Comparison of ENCODE assay signal across 22 cellular contexts in genomic region chr14:55547650-55548315, GRCh38. TPM values are rescaled to one million over a fixed set of nuclear protein-coding genes. Genes with fewer than 3 reads are reported as not detected.
A peak's percentile ranks its signal among the peaks of the same experiment; 100 is the strongest.
DNase-seq lines count a peak whose midpoint lies in the region; ATAC-seq, FAIRE-seq and TF ChIP-seq lines count a peak whose summit lies in the region.
"Had no signal": no experiment of that assay in that cellular context is flagged by ENCODE, and none has a peak within 500 bp of the region (broad histone marks: within the 10 kb centered on the region; RNA-seq: fewer than 3 reads in every experiment).

No MANE protein-coding gene starts in this region.

- no peak overlapping the region for H3K27ac Mint-ChIP-seq in effector memory CD8-positive, alpha-beta T cell
- H3K27ac Mint-ChIP-seq: activated CD4-positive, alpha-beta T cell treated with anti-CD3 and anti-CD28 coated beads, Interleukin-2, amount 10 ng/mL, durations not matched to agents 7 days and 5 days; activated naive CD8-positive, alpha-beta T cell treated with anti-CD3 and anti-CD28 coated beads, Interleukin-2, amount 50 U/mL, for 24 hours; CD4-positive, CD25-positive, alpha-beta regulatory T cell; naive thymus-derived CD4-positive, alpha-beta T cell had no signal

- RAD21 ChIA-PET in GM12878 (lab: Charles Lee; ENCODE audit: unreplicated experiment): interaction anchor here (0.9 to 1.4 kb wide), 5 partner anchors 24 to 34 kb away, joined by 3 to 4 read pairs (median 3); no protein-coding TSS in a partner anchor

- 45% methylated on average over 3 of the region's 3 CpGs for WGBS in GM12878 (ENCODE audit: insufficient coverage, insufficient replicate concordance, low lambda C conversion rate, missing lambda C conversion rate)
- no CpG with 5 or more reads among the region's 3 CpGs for WGBS in neuronal stem cell (ENCODE audit: extremely low coverage in 2 of 2, insufficient read length in 2 of 2, insufficient replicate concordance in 1 of 2), 2 donors

- H3K27me3 ChIP-seq in GM12878 (replicated peaks in 1 of 2; ENCODE audit: control insufficient read depth in 2 of 2, insufficient read depth in 2 of 2, low read length in 1 of 2): no peaks in the 10 kb centered on the region
- no peaks in the 10 kb centered on the region for H3K27me3 ChIP-seq in neuronal stem cell (ENCODE audit: control insufficient read depth in 3 of 3, insufficient read depth in 3 of 3, low read depth in 1 of 3, low read length in 3 of 3)
- H3K27me3 ChIP-seq: brain microvascular endothelial cell, right atrium auricular region, vagina had no signal

- CTCF ChIA-PET in GM12878 (lab: Yijun Ruan, JAX): interaction anchor here (1.0 to 1.3 kb wide), 4 partner anchors 23 to 98 kb away, joined by 3 to 5 read pairs (median 3); no protein-coding TSS in a partner anchor

- peaks cover 0 to 6% of the 10 kb centered on the region in 2 donors for H3K27me3 Mint-ChIP-seq in effector memory CD8-positive, alpha-beta T cell
- H3K27me3 Mint-ChIP-seq: activated CD4-positive, alpha-beta T cell treated with anti-CD3 and anti-CD28 coated beads, Interleukin-2, amount 10 ng/mL, durations not matched to agents 7 days and 5 days; activated naive CD8-positive, alpha-beta T cell treated with anti-CD3 and anti-CD28 coated beads, Interleukin-2, amount 50 U/mL, for 24 hours had no signal

- H2AK5ac ChIP-seq in neuronal stem cell (ENCODE audit: low read depth, low read length): no peak overlapping the region

- H3K79me2 ChIP-seq in GM12878 (ENCODE audit: control insufficient read depth, insufficient read depth, low read length): no peaks in the 10 kb centered on the region

- TF ChIP-seq POLR2A in GM12891 (IDR thresholded peaks at IDR 0.05; ENCODE audit: low read depth, low read length) (no peak), GM12878 (IDR thresholded peaks at IDR 0.05; ENCODE audit: low read depth, low read length) (no peak)

- no peak overlapping the region for H2BK15ac ChIP-seq in neuronal stem cell (ENCODE audit: low read length)

- H3K4me3 Mint-ChIP-seq in effector memory CD8-positive, alpha-beta T cell: no peak overlapping the region
- H3K4me3 Mint-ChIP-seq: activated CD4-positive, alpha-beta T cell treated with anti-CD3 and anti-CD28 coated beads, Interleukin-2, amount 10 ng/mL, durations not matched to agents 7 days and 5 days; activated naive CD8-positive, alpha-beta T cell treated with anti-CD3 and anti-CD28 coated beads, Interleukin-2, amount 50 U/mL, for 24 hours; CD4-positive, CD25-positive, alpha-beta regulatory T cell; naive thymus-derived CD4-positive, alpha-beta T cell had no signal

- in situ Hi-C loops in GM12878 (cut with MboI): no loop called here

- H3K14ac ChIP-seq in neuronal stem cell (ENCODE audit: low read length): no peak overlapping the region

- no peak overlapping the region for H3K4ac ChIP-seq in neuronal stem cell (ENCODE audit: low read length)

- H3K36me3 Mint-ChIP-seq in effector memory CD8-positive, alpha-beta T cell (ENCODE audit: insufficient read depth): peaks cover 5% of the 10 kb centered on the region
- H3K36me3 Mint-ChIP-seq: CD4-positive, CD25-positive, alpha-beta regulatory T cell had no signal

- TF ChIP-seq CTCF in GM12878 (IDR thresholded peaks at IDR 0.05 in 2 of 3, conservative IDR thresholded peaks at IDR 0.05 in 1 of 3; ENCODE audit: control insufficient read depth in 2 of 3, extremely low read depth in 1 of 3, insufficient read depth in 1 of 3, low read depth in 3 of 3, low read length in 3 of 3): no peak

- H3K9me3 ChIP-seq in GM12878 (replicated peaks; ENCODE audit: control insufficient read depth, insufficient read depth, low read length) (no peaks in the 10 kb centered on the region), neuronal stem cell (replicated peaks in 1 of 2; ENCODE audit: control insufficient read depth in 2 of 2, insufficient read depth in 1 of 2, low read depth in 1 of 2, low read length in 2 of 2) (no peaks in the 10 kb centered on the region)
- H3K9me3 ChIP-seq: right atrium auricular region, vagina had no signal

- ATAC-seq in GM19395 (IDR thresholded peaks at IDR 0.05; ENCODE audit: unreplicated experiment): peak; percentile 54
- peak; percentile 48 for ATAC-seq in HG02970 (IDR thresholded peaks at IDR 0.05; ENCODE audit: low FRiP score, unreplicated experiment)
- ATAC-seq in GM12878: peak; percentile 59
- no peak for ATAC-seq in effector memory CD8-positive, alpha-beta T cell (replicated peaks)
- ATAC-seq: activated naive CD8-positive, alpha-beta T cell treated with anti-CD3 and anti-CD28 coated beads, Interleukin-2, amount 50 U/mL, for 24 hours; naive thymus-derived CD4-positive, alpha-beta T cell had no signal

- H4K91ac ChIP-seq in neuronal stem cell (ENCODE audit: low read depth, low read length, poor library complexity): no peak overlapping the region

- DNase-seq in GM12891 (ENCODE audit: insufficient read length, low spot score) (no peak), GM12878 (ENCODE audit: low read depth, low spot score) (no peak), NCI-H1694 treated with DMSO at 0.1 percent for 48 hours (lab: John Stamatoyannopoulos, UW) (no peak), neuronal stem cell (ENCODE audit: low spot score) (no peak), GM19240 (ENCODE audit: insufficient read length, low spot score) (no peak)
- DNase-seq in effector memory CD8-positive, alpha-beta T cell: no peak
- DNase-seq: activated CD4-positive, alpha-beta T cell treated with anti-CD3 and anti-CD28 coated beads, Interleukin-2, amount 10 ng/mL, durations not matched to agents 7 days and 5 days; activated naive CD8-positive, alpha-beta T cell treated with anti-CD3 and anti-CD28 coated beads, Interleukin-2, amount 50 U/mL, for 24 hours; brain microvascular endothelial cell; CD4-positive, CD25-positive, alpha-beta regulatory T cell; GDM1; GOT3; naive thymus-derived CD4-positive, alpha-beta T cell; NCI-H187 treated with DMSO at 0.1 percent for 48 hours; PC-9; SHP77 treated with DMSO at 0.1 percent for 48 hours had no signal

- no TSS peak for BruUV-seq in GM12878 (replicated peaks; lab: Mats Ljungman, UMichigan)

- H4K20me1 ChIP-seq in GM12878 (ENCODE audit: control insufficient read depth, insufficient read depth): no peaks in the 10 kb centered on the region

- H3K4me3 ChIP-seq in GM12878: no peak overlapping the region
- H3K4me3 ChIP-seq in neuronal stem cell (ENCODE audit: low read length in 2 of 2): no peak overlapping the region
- H3K4me3 ChIP-seq: coronary artery, PC-9, right atrium auricular region, vagina had no signal

- peak; percentile 9 to 23; a peak in 1 of 4 replicates for TF ChIP-seq EP300 in GM12878 (IDR thresholded peaks at IDR 0.05; ENCODE audit: borderline replicate concordance in 1 of 2, control insufficient read depth in 1 of 2, low read depth in 2 of 2, low read length in 2 of 2)

- H3K36me3 ChIP-seq in GM12878 (ENCODE audit: control insufficient read depth in 2 of 2, insufficient read depth in 2 of 2, low read length in 1 of 2) (no peaks in the 10 kb centered on the region), neuronal stem cell (replicated peaks in 1 of 2; ENCODE audit: control insufficient read depth in 2 of 2, insufficient read depth in 2 of 2, low read length in 2 of 2) (no peaks in the 10 kb centered on the region)
- H3K36me3 ChIP-seq: brain microvascular endothelial cell, right atrium auricular region, vagina had no signal

- H3K4me1 ChIP-seq in GM12878 (ENCODE audit: control insufficient read depth, insufficient read depth, low read length): no peaks in the 10 kb centered on the region; the same call in 1 of the 2 replicates
- no peaks in the 10 kb centered on the region for H3K4me1 ChIP-seq in neuronal stem cell (ENCODE audit: control insufficient read depth in 2 of 2, insufficient read depth in 1 of 2, low read depth in 1 of 2, low read length in 2 of 2)
- H3K4me1 ChIP-seq: right atrium auricular region, vagina had no signal

- no peaks in the 10 kb centered on the region for H3K9me3 Mint-ChIP-seq in effector memory CD8-positive, alpha-beta T cell
- H3K9me3 Mint-ChIP-seq: activated naive CD8-positive, alpha-beta T cell treated with anti-CD3 and anti-CD28 coated beads, Interleukin-2, amount 50 U/mL, for 24 hours had no signal

- H2AFZ ChIP-seq in GM12878 (ENCODE audit: control insufficient read depth, low read depth, low read length) (no peak overlapping the region), neuronal stem cell (ENCODE audit: low read length) (no peak overlapping the region)
- H2AFZ ChIP-seq: PC-9 had no signal

- intact Hi-C loops in GM12878 (cut with micrococcal nuclease; ENCODE audit: unreplicated experiment): loop anchor here (2.0 kb wide), 1 partner anchor 31 kb away; no protein-coding TSS in a partner anchor

- no peak for TF ChIP-seq RAD21 in GM12878 (IDR thresholded peaks at IDR 0.05; ENCODE audit: insufficient read depth, low read depth, low read length)

- H2BK12ac ChIP-seq in neuronal stem cell (ENCODE audit: low read length): no peak overlapping the region

- SMC1A ChIA-PET in GM12878 (lab: Charles Lee; ENCODE audit: uncharacterized antibody, unreplicated experiment): interaction anchor here (1.0 to 2.0 kb wide), 11 partner anchors 10 to 89 kb away, joined by 3 to 12 read pairs (median 5); partner anchors contain the start of gene KTN1

- FAIRE-seq in GM12891 (lab: Jason Lieb, UNC) (peak; percentile 56), GM12878 (lab: Jason Lieb, UNC) (no peak)
- FAIRE-seq: endometrium had no signal

- no peak overlapping the region for H3K23ac ChIP-seq in neuronal stem cell (ENCODE audit: low read depth, low read length, poor library complexity)

- H2BK120ac ChIP-seq in neuronal stem cell (ENCODE audit: low read depth, low read length): no peak overlapping the region

- H3K4me2 ChIP-seq in GM12878 (ENCODE audit: control insufficient read depth, insufficient read depth) (no peak overlapping the region), neuronal stem cell (ENCODE audit: insufficient read depth, low read length, poor library complexity, severe bottlenecking) (no peak overlapping the region)
- H3K4me2 ChIP-seq: PC-9 had no signal

- H4K8ac ChIP-seq in neuronal stem cell (ENCODE audit: low read depth, low read length): no peak overlapping the region

- no peak overlapping the region for H3K18ac ChIP-seq in neuronal stem cell (ENCODE audit: low read length)

- H3K79me1 ChIP-seq in neuronal stem cell (ENCODE audit: low read depth, low read length): no peaks in the 10 kb centered on the region

- H3K27ac ChIP-seq in GM12878 (ENCODE audit: control insufficient read depth, insufficient read depth) (no peak overlapping the region), neuronal stem cell (replicated peaks; ENCODE audit: low read length) (no peak overlapping the region)
- H3K27ac ChIP-seq: brain microvascular endothelial cell, coronary artery, PC-9, right atrium auricular region, vagina had no signal

- POLR2A ChIA-PET in GM12878 (lab: Charles Lee): interaction anchor here (0.6 to 1.6 kb wide), 3 partner anchors 40 to 246 kb away, joined by 4 to 7 read pairs (median 5); no protein-coding TSS in a partner anchor

- no peak overlapping the region for H2BK5ac ChIP-seq in neuronal stem cell (ENCODE audit: low read length)

- no peaks in the 10 kb centered on the region for H3K4me1 Mint-ChIP-seq in effector memory CD8-positive, alpha-beta T cell (ENCODE audit: low read depth in 2 of 2)
- H3K4me1 Mint-ChIP-seq: activated CD4-positive, alpha-beta T cell treated with anti-CD3 and anti-CD28 coated beads, Interleukin-2, amount 10 ng/mL, durations not matched to agents 7 days and 5 days; activated naive CD8-positive, alpha-beta T cell treated with anti-CD3 and anti-CD28 coated beads, Interleukin-2, amount 50 U/mL, for 24 hours had no signal

- H3K9ac ChIP-seq in GM12878 (ENCODE audit: control insufficient read depth, insufficient read depth, low read length): no peak overlapping the region
- no peak overlapping the region for H3K9ac ChIP-seq in neuronal stem cell (ENCODE audit: low read depth, low read length, poor library complexity)

RNA-seq across cellular contexts. Expression of gene KTN1, which starts 32.2 kb away (rescaled TPM):
- polyA plus RNA-seq in GM12891 (2012; ENCODE audit: low read depth, missing spikeins): 50.7 TPM
- 248 and 283 TPM in 2 replicates for total RNA-seq in GM12878 (2013; cell fraction: nucleolus; rRNA removed)
- 56.5 and 76.5 TPM in 2 replicates for total RNA-seq in GM12878 (2014; rRNA removed)
- 149 and 150 TPM in 2 replicates for total RNA-seq in GM12878 (2014; rRNA removed; fragmentation: Illumina TruSeq; extraction: Trizol)
- 87.5 and 92.1 TPM in 2 replicates for total RNA-seq in GM12878 (2021)
- polyA plus RNA-seq in GM12878 (2011; ENCODE audit: low read depth): 33.0 TPM
- polyA plus RNA-seq in GM12878 (2011; rRNA removed): 81.0 and 164 TPM in 2 replicates
- polyA plus RNA-seq in GM12878 (2011; cell fraction: cytosol; rRNA removed): 14.2 and 15.8 TPM in 2 replicates
- 75.8 and 81.3 TPM in 2 replicates for polyA plus RNA-seq in GM12878 (2011; cell fraction: nucleus; rRNA removed)
- polyA plus RNA-seq in GM12878 (2012): 53.8 and 73.2 TPM in 2 replicates
- polyA plus RNA-seq in GM12878 (2014; fragmentation: Illumina TruSeq; extraction: Trizol): 109 and 134 TPM in 2 replicates
- polyA plus RNA-seq in GM12878 (2014; fragmentation: Nextera tagmentation; extraction: Ambion mirVana): 10 to 100 TPM; 52.9 to 79.5 TPM
- polyA plus RNA-seq in GM12878 (2014; rRNA removed): 42.5 and 50.6 TPM in 2 replicates
- polyA plus RNA-seq in GM12878 (2016; fragmentation: Nextera tagmentation; extraction: Ambion mirVana): 100 to 1,000 TPM; 112 to 154 TPM
- 30.6 and 47.9 TPM in 2 replicates for polyA minus RNA-seq in GM12878 (2011; rRNA and poly(A)+ RNA removed)
- polyA minus RNA-seq in GM12878 (2011; cell fraction: cytosol; rRNA and poly(A)+ RNA removed): 24.3 and 33.7 TPM in 2 replicates
- polyA minus RNA-seq in GM12878 (2011; cell fraction: nucleus; rRNA and poly(A)+ RNA removed): 87.5 and 128 TPM in 2 replicates
- polyA plus RNA-seq in neuronal stem cell (2013, experiment 1 of 2): 187 TPM
- polyA plus RNA-seq in neuronal stem cell (2013, experiment 2 of 2): 194 TPM
